Comparison of ENCODE assay signal across 29 cellular contexts in genomic region chr9:31290731-31291130, GRCh38.
"Had no signal": no experiment of that assay in that cellular context is flagged by ENCODE, and none has a peak within 500 bp of the region (broad histone marks: within the 10 kb centered on the region; RNA-seq: fewer than 3 reads in every experiment).

No MANE protein-coding gene starts in this region.

- FAIRE-seq: colon, small intestine had no signal

- ATAC-seq: esophagus mucosa, gastrocnemius medialis, heart left ventricle, left cardiac atrium, left lung, mucosa of descending colon had no signal

- H3K4me3 ChIP-seq: dorsolateral prefrontal cortex, gastrocnemius medialis, heart left ventricle, hepatocyte, left lung, mucosa of descending colon, neural progenitor cell, prostate gland, right atrium auricular region, stomach, thyroid gland had no signal

- H3K27ac ChIP-seq: dorsolateral prefrontal cortex, epithelial cell of prostate, gastrocnemius medialis, heart left ventricle, hepatocyte, left lung, neural progenitor cell, prostate gland, right atrium auricular region, stomach, thyroid gland had no signal

- DNase-seq: cerebellar nuclear complex; dorsolateral prefrontal cortex; effector CD4-positive, alpha-beta T cell; endodermal cell; foreskin fibroblast; gastrocnemius medialis; left cardiac atrium; left lung; mesenchymal stem cell; mucosa of descending colon; naive B cell; nucleus accumbens; small intestine; stimulated activated CD4-positive, alpha-beta T cell treated with anti-CD3 and anti-CD28 coated beads, Interleukin-12 subunit alpha, Interleukin-12 subunit beta, amount 100 ng/mL, for 4 hours; stimulated activated CD4-positive, alpha-beta T cell treated with anti-CD3 and anti-CD28 coated beads, Interleukin-1b, Interleukin-23, amount 100 ng/mL, for 48 hours; stimulated activated CD4-positive, alpha-beta T cell treated with anti-CD3 and anti-CD28 coated beads, Interleukin-4, amount 100 ng/mL, for 1 hour; stimulated activated CD8-positive, alpha-beta memory T cell treated with anti-CD3 and anti-CD28 coated beads, Interleukin-4, amount 100 ng/mL, for 48 hours; stimulated activated naive CD4-positive, alpha-beta T cell treated with Interleukin-2 at 50 U/mL for 16 hours; stomach; thyroid gland; trophoblast cell had no signal

- H3K36me3 ChIP-seq: gastrocnemius medialis, heart left ventricle, left lung, neural progenitor cell, prostate gland, right atrium auricular region, stomach, thyroid gland had no signal

- H3K9ac ChIP-seq: neural progenitor cell had no signal

- H3K9me3 ChIP-seq: gastrocnemius medialis, heart left ventricle, mucosa of descending colon, prostate gland, right atrium auricular region, stomach, thyroid gland had no signal

- H3K27me3 ChIP-seq: dorsolateral prefrontal cortex, gastrocnemius medialis, heart left ventricle, hepatocyte, left lung, neural progenitor cell, right atrium auricular region, stomach, thyroid gland had no signal

- H3K4me1 ChIP-seq: gastrocnemius medialis, heart left ventricle, left lung, neural progenitor cell, prostate gland, right atrium auricular region, stomach, thyroid gland had no signal
